21 cellular contexts compared by ENCODE assay signal in genomic region chr2:24207359-24207758, GRCh38.
"Had no signal": no experiment of that assay in that cellular context is flagged by ENCODE, and none has a peak within 500 bp of the region (broad histone marks: within the 10 kb centered on the region; RNA-seq: fewer than 3 reads in every experiment).

No MANE protein-coding gene starts in this region.

- H3K9me3 Mint-ChIP-seq: naive thymus-derived CD8-positive, alpha-beta T cell; stimulated activated effector memory CD8-positive, alpha-beta T cell treated with anti-CD3 and anti-CD28 coated beads, Interleukin-12 subunit alpha, Interleukin-12 subunit beta, amount 100 ng/mL, for 72 hours had no signal

- H3K4me3 ChIP-seq: esophagus squamous epithelium, gastroesophageal sphincter, mucosa of descending colon, psoas muscle, right lobe of liver, suprapubic skin, thyroid gland, upper lobe of left lung, uterus had no signal

- H3K36me3 ChIP-seq: uterus had no signal

- H3K79me2 ChIP-seq: parathyroid adenoma had no signal

- H3K4me1 Mint-ChIP-seq: stimulated activated effector memory CD8-positive, alpha-beta T cell treated with anti-CD3 and anti-CD28 coated beads, Interleukin-12 subunit alpha, Interleukin-12 subunit beta, amount 100 ng/mL, for 72 hours had no signal

- H3K4me3 Mint-ChIP-seq: stimulated activated effector memory CD8-positive, alpha-beta T cell treated with anti-CD3 and anti-CD28 coated beads, Interleukin-12 subunit alpha, Interleukin-12 subunit beta, amount 100 ng/mL, for 72 hours had no signal

- H3K27ac ChIP-seq: esophagus squamous epithelium, gastroesophageal sphincter, parathyroid adenoma, psoas muscle, right lobe of liver, suprapubic skin, thyroid gland, upper lobe of left lung, uterus had no signal

- H3K4me1 ChIP-seq: esophagus squamous epithelium, gastroesophageal sphincter, parathyroid adenoma, psoas muscle, right lobe of liver, suprapubic skin, thyroid gland, upper lobe of left lung, uterus had no signal

- H2AFZ ChIP-seq: parathyroid adenoma had no signal

- ATAC-seq: gastroesophageal sphincter; left lobe of liver; mucosa of descending colon; naive thymus-derived CD8-positive, alpha-beta T cell; right lobe of liver; stimulated activated effector memory CD8-positive, alpha-beta T cell treated with anti-CD3 and anti-CD28 coated beads, Interleukin-12 subunit alpha, Interleukin-12 subunit beta, amount 100 ng/mL, for 72 hours; stimulated activated naive CD8-positive, alpha-beta T cell treated with anti-CD3 and anti-CD28 coated beads, Interleukin-15, Interleukin-2, amounts not matched to agents 100 U/mL and 50 U/mL, for 24 hours had no signal

- DNase-seq: effector memory CD4-positive, alpha-beta T cell; esophagus squamous epithelium; foreskin fibroblast; glutamatergic neuron; mucosa of descending colon; naive thymus-derived CD8-positive, alpha-beta T cell; nucleus accumbens; psoas muscle; retina; right lobe of liver; stimulated activated CD4-positive, alpha-beta T cell treated with anti-CD3 and anti-CD28 coated beads, Interleukin-4, amount 100 ng/mL, for 1 hour; stimulated activated CD8-positive, alpha-beta memory T cell treated with anti-CD3 and anti-CD28 coated beads, Interleukin-4, amount 100 ng/mL, for 48 hours; stimulated activated naive CD8-positive, alpha-beta T cell treated with anti-CD3 and anti-CD28 coated beads, Interleukin-15, Interleukin-2, amounts not matched to agents 100 U/mL and 50 U/mL, for 24 hours; thyroid gland; uterus had no signal

- H3K27me3 Mint-ChIP-seq: naive thymus-derived CD8-positive, alpha-beta T cell had no signal

- H3K9me3 ChIP-seq: esophagus squamous epithelium, gastroesophageal sphincter, mucosa of descending colon, psoas muscle, right lobe of liver, suprapubic skin, thyroid gland, upper lobe of left lung, uterus had no signal

- H3K27me3 ChIP-seq: esophagus squamous epithelium, gastroesophageal sphincter, right lobe of liver, suprapubic skin, thyroid gland, upper lobe of left lung, uterus had no signal

- H3K9ac ChIP-seq: parathyroid adenoma had no signal
